ENCODE assay signal across 24 cellular contexts in genomic region chr15:99752556-99752955, GRCh38. TPM values are rescaled to one million over a fixed set of nuclear protein-coding genes. Genes with fewer than 3 reads are reported as not detected.
DNase-seq lines count a peak whose midpoint lies in the region; ATAC-seq, FAIRE-seq and TF ChIP-seq lines count a peak whose summit lies in the region.
"Had no signal": no experiment of that assay in that cellular context is flagged by ENCODE, and none has a peak within 500 bp of the region (broad histone marks: within the 10 kb centered on the region; RNA-seq: fewer than 3 reads in every experiment).

No MANE protein-coding gene starts in this region.

- in situ Hi-C loops in HepG2 (cut with HindIII; ENCODE audit: extremely low pct_ligation_motif_present, low pct_unique_long_range_greater_than_20kb) = no loop called here

- BruUV-seq in HepG2 (replicated peaks; lab: Mats Ljungman, UMichigan) = no TSS peak

- H3K27ac ChIP-seq in HepG2 (ENCODE audit: extremely low read length, insufficient read depth, low read length) = no peak overlapping the region
- H3K27ac ChIP-seq in right lobe of liver = no peak overlapping the region
- no peak overlapping the region for H3K27ac ChIP-seq in BLaER1 treated with 17β-estradiol and CSF1 and Interleukin-3, amounts not matched to agents 10 nM and 100 nM
- H3K27ac ChIP-seq: C4-2B had no signal

- POLR2A ChIA-PET in HepG2 (lab: Yijun Ruan, JAX) = interaction anchor here (2.3 kb wide), 1 partner anchor 19 kb away, joined by 8 read pairs; the partner anchor contains the start of gene LYSMD4

- H3K9me3 ChIP-seq in HepG2 (ENCODE audit: low read length) (no peaks in the 10 kb centered on the region), right lobe of liver (no peaks in the 10 kb centered on the region)
- no peaks in the 10 kb centered on the region for H3K9me3 ChIP-seq in BLaER1 treated with 17β-estradiol and CSF1 and Interleukin-3, amounts not matched to agents 10 nM and 100 nM (replicated peaks in 1 of 11)

- TF ChIP-seq RAD21 in HepG2 (CRISPR knock-in tag; IDR thresholded peaks at IDR 0.05) = no peak

- WGBS in HepG2 (ENCODE audit: low lambda C conversion rate) = 65% methylated on average over 3 of the region's 4 CpGs
- 71% methylated on average over 3 of the region's 4 CpGs for WGBS in right lobe of liver (ENCODE audit: insufficient coverage, low coverage, low lambda C conversion rate, missing lambda C conversion rate)

- H3K4me3 ChIP-seq in HepG2 (replicated peaks in 1 of 3; ENCODE audit: insufficient read depth in 1 of 3, low read depth in 2 of 3, low read length in 3 of 3) (no peak overlapping the region), right lobe of liver (no peak overlapping the region)
- H3K4me3 ChIP-seq in BLaER1 treated with 17β-estradiol and CSF1 and Interleukin-3, amounts not matched to agents 10 nM and 100 nM = no peak overlapping the region

- CTCF ChIA-PET in HepG2 (lab: Yijun Ruan, JAX; ENCODE audit: low intra/inter-chr PET ratio, low total read pairs) = no interaction called here

- H3K27me3 ChIP-seq in HepG2 (ENCODE audit: control insufficient read depth in 1 of 2, insufficient read depth in 2 of 2, low read length in 2 of 2) (peaks cover 2 to 11% of the 10 kb centered on the region in 2 experiments; a peak in 4 of 5 replicates), right lobe of liver (no peaks in the 10 kb centered on the region)
- H3K27me3 ChIP-seq in BLaER1 treated with 17β-estradiol and CSF1 and Interleukin-3, amounts not matched to agents 10 nM and 100 nM = no peaks in the 10 kb centered on the region

- H3K36me3 ChIP-seq in HepG2 (replicated peaks in 1 of 2; ENCODE audit: control insufficient read depth in 1 of 2, insufficient read depth in 2 of 2, low read length in 2 of 2) = no peaks in the 10 kb centered on the region
- no peaks in the 10 kb centered on the region for H3K36me3 ChIP-seq in right lobe of liver
- no peaks in the 10 kb centered on the region for H3K36me3 ChIP-seq in BLaER1 treated with 17β-estradiol and CSF1 and Interleukin-3, amounts not matched to agents 10 nM and 100 nM

- ATAC-seq in HepG2 (no peak), right lobe of liver (no peak), esophagus mucosa (peak; percentile 28), HG03108 (IDR thresholded peaks at IDR 0.05; ENCODE audit: unreplicated experiment) (no peak)
- ATAC-seq: CD8-positive, alpha-beta T cell had no signal

- H3K9ac ChIP-seq in HepG2 (ENCODE audit: insufficient read depth, low read depth, low read length) = no peak overlapping the region
- no peak overlapping the region for H3K9ac ChIP-seq in BLaER1 treated with 17β-estradiol and CSF1 and Interleukin-3, amounts not matched to agents 10 nM and 100 nM

- DNase-seq in HepG2 (ENCODE audit: low spot score) (no peak), right lobe of liver (no peak), AG08396 (ENCODE audit: low spot score) (no peak)
- DNase-seq in activated effector memory CD4-positive, alpha-beta T cell treated with Interleukin-2 at 50 U/mL for 16 hours = no peak
- DNase-seq: 8988T; ACHN; AML-193; CD4-positive, alpha-beta T cell; CD8-positive, alpha-beta T cell; DMS 273 treated with DMSO at 0.1 percent for 48 hours; DMS153; DMS53; DMS79; DND-41; EL; GF-D8 had no signal

- H3K4me2 ChIP-seq in HepG2 (ENCODE audit: low read depth, low read length) = peak overlapping the region; percentile 41; the same call in 1 of the 2 replicates
- H3K4me2 ChIP-seq in BLaER1 treated with 17β-estradiol and CSF1 and Interleukin-3, amounts not matched to agents 10 nM and 100 nM = peak overlapping the region in 8 of 11 experiments; percentile 36 to 67 (median 50); a peak in 14 of 22 replicates

- FAIRE-seq in HepG2 (lab: Jason Lieb, UNC) = no peak
- FAIRE-seq: A204.1, G401.6, GM12891, GM19239 had no signal

- no peak overlapping the region for H2AFZ ChIP-seq in HepG2 (ENCODE audit: low read length)

- intact Hi-C loops in HepG2 (cut with micrococcal nuclease; ENCODE audit: unreplicated experiment) = no loop called here
- intact Hi-C loops in right lobe of liver (cut with DNase I) = no loop called here

- TF ChIP-seq CTCF in HepG2 (CRISPR knock-in tag; IDR thresholded peaks at IDR 0.05) = no peak
- TF ChIP-seq CTCF in right lobe of liver (IDR thresholded peaks at IDR 0.05) = no peak

- TF ChIP-seq EP300 in HepG2 (IDR thresholded peaks at IDR 0.05; ENCODE audit: low read depth in 2 of 2, low read length in 2 of 2) = no peak
- no peak for TF ChIP-seq EP300 in HepG2 (CRISPR knock-in tag; IDR thresholded peaks at IDR 0.05; ENCODE audit: borderline replicate concordance)

- no peaks in the 10 kb centered on the region for H4K20me1 ChIP-seq in HepG2 (ENCODE audit: insufficient read depth, low read length)
- H4K20me1 ChIP-seq in BLaER1 treated with 17β-estradiol and CSF1 and Interleukin-3, amounts not matched to agents 10 nM and 100 nM = no peaks in the 10 kb centered on the region

- TF ChIP-seq POLR2A in HepG2 (IDR thresholded peaks at IDR 0.05; ENCODE audit: insufficient read depth in 1 of 2, low read depth in 2 of 2, low read length in 2 of 2) (no peak), right lobe of liver (IDR thresholded peaks at IDR 0.05) (no peak)

- peaks cover 47% of the 10 kb centered on the region for H3K4me1 ChIP-seq in HepG2 (ENCODE audit: insufficient read depth, low read length)
- peaks cover 0 to 8% (median 4%) of the 10 kb centered on the region in 4 donors for H3K4me1 ChIP-seq in right lobe of liver
- peaks cover 0 to 25% (median 18%) of the 10 kb centered on the region in 10 experiments; a peak in 15 of 20 replicates for H3K4me1 ChIP-seq in BLaER1 treated with 17β-estradiol and CSF1 and Interleukin-3, amounts not matched to agents 10 nM and 100 nM

- H3K79me2 ChIP-seq in HepG2 (ENCODE audit: insufficient read depth, low read length) = no peaks in the 10 kb centered on the region

TF ChIP-seq in HepG2, 621 proteins besides CTCF, POLR2A, EP300 and RAD21:
- no peak for TF ChIP-seq ZNF678 (CRISPR knock-in tag; IDR thresholded peaks at IDR 0.05)
- no peak for TF ChIP-seq ZBTB7A (CRISPR knock-in tag; IDR thresholded peaks at IDR 0.05)
- no peak for TF ChIP-seq MAF1 (CRISPR knock-in tag; IDR thresholded peaks at IDR 0.05; ENCODE audit: borderline replicate concordance)
- no peak for TF ChIP-seq CCAR2 (optimal IDR thresholded peaks at IDR 0.05; ENCODE audit: low read depth, low read length)
- no peak for TF ChIP-seq ZNF530 (CRISPR knock-in tag; IDR thresholded peaks at IDR 0.05; ENCODE audit: low read depth)
- no peak for TF ChIP-seq ATF7-NPFF (CRISPR knock-in tag; IDR thresholded peaks at IDR 0.05; ENCODE audit: low read depth)
- TF ChIP-seq, protein P1, sequence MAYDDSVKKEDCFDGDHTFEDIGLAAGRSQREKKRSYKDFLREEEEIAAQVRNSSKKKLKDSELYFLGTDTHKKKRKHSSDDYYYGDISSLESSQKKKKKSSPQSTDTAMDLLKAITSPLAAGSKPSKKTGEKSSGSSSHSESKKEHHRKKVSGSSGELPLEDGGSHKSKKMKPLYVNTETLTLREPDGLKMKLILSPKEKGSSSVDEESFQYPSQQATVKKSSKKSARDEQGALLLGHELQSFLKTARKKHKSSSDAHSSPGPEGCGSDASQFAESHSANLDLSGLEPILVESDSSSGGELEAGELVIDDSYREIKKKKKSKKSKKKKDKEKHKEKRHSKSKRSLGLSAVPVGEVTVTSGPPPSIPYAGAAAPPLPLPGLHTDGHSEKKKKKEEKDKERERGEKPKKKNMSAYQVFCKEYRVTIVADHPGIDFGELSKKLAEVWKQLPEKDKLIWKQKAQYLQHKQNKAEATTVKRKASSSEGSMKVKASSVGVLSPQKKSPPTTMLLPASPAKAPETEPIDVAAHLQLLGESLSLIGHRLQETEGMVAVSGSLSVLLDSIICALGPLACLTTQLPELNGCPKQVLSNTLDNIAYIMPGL (CRISPR knock-in tag; IDR thresholded peaks at IDR 0.05; ENCODE audit: borderline replicate concordance in 1 of 2, low read depth in 1 of 2) = no peak
- TF ChIP-seq YEATS2 (CRISPR knock-in tag; IDR thresholded peaks at IDR 0.05; ENCODE audit: borderline replicate concordance) = no peak
- no peak for TF ChIP-seq RARA (CRISPR knock-in tag; IDR thresholded peaks at IDR 0.05)

RNA-seq across cellular contexts. Expression of gene LYSMD4, which starts 19.3 kb away (rescaled TPM):
- total RNA-seq in HepG2 (2016; rRNA removed; fragmentation: Illumina TruSeq; extraction: Trizol) = 5.6 and 8.5 TPM in 2 replicates
- total RNA-seq in HepG2 (2016; cell fraction: cytosol; rRNA removed; fragmentation: Illumina TruSeq; extraction: Trizol; ENCODE audit: low read depth) = 1.4 TPM in 2 replicates
- 4.3 and 8.0 TPM in 2 replicates for total RNA-seq in HepG2 (2016; cell fraction: insoluble cytoplasmic fraction; rRNA removed; fragmentation: Illumina TruSeq; extraction: Trizol)
- total RNA-seq in HepG2 (2016; cell fraction: membrane; rRNA removed; fragmentation: Illumina TruSeq; extraction: Trizol) = 4.1 and 4.7 TPM in 2 replicates
- total RNA-seq in HepG2 (2016; cell fraction: nucleus; rRNA removed; fragmentation: Illumina TruSeq; extraction: Trizol) = 10.5 and 12.4 TPM in 2 replicates
- polyA plus RNA-seq in HepG2 (2011; rRNA removed) = 7.4 and 7.9 TPM in 2 replicates
- 5.0 and 5.5 TPM in 2 replicates for polyA plus RNA-seq in HepG2 (2011; cell fraction: cytosol; rRNA removed)
- polyA plus RNA-seq in HepG2 (2011; cell fraction: nucleus; rRNA removed) = 35.1 and 36.9 TPM in 2 replicates
- 5.9 and 7.0 TPM in 2 replicates for polyA plus RNA-seq in HepG2 (2012)
- 1.8 and 2.4 TPM in 2 replicates for polyA plus RNA-seq in HepG2 (2016; cell fraction: cytosol; fragmentation: Illumina TruSeq; extraction: Trizol; ENCODE audit: low read depth)
- polyA plus RNA-seq in HepG2 (2016; cell fraction: insoluble cytoplasmic fraction; fragmentation: Illumina TruSeq; extraction: Trizol; ENCODE audit: low read depth) = 4.1 and 5.3 TPM in 2 replicates
- 2.8 and 3.1 TPM in 2 replicates for polyA plus RNA-seq in HepG2 (2016; cell fraction: membrane; fragmentation: Illumina TruSeq; extraction: Trizol; ENCODE audit: low read depth)
- polyA plus RNA-seq in HepG2 (2016; cell fraction: nucleus; fragmentation: Illumina TruSeq; extraction: Trizol; ENCODE audit: insufficient read depth, low read depth) = 16.2 and 18.0 TPM in 2 replicates
- polyA minus RNA-seq in HepG2 (2011; rRNA and poly(A)+ RNA removed; ENCODE audit: low replicate concordance) = 7.4 and 8.7 TPM in 2 replicates
- polyA minus RNA-seq in HepG2 (2011; cell fraction: cytosol; rRNA and poly(A)+ RNA removed) = 1.3 and 1.4 TPM in 2 replicates
- 16.1 and 17.4 TPM in 2 replicates for polyA minus RNA-seq in HepG2 (2011; cell fraction: nucleus; rRNA and poly(A)+ RNA removed)
- total RNA-seq in right lobe of liver = 1 to 10 TPM; 2.8 to 7.0 (median 5.1) TPM
- total RNA-seq in esophagus mucosa = 9.4 TPM
